ENCODE assay signal across 14 cellular contexts in genomic region chr5:171757853-171758535, GRCh38. TPM values are rescaled to one million over a fixed set of nuclear protein-coding genes. Genes with fewer than 3 reads are reported as not detected.
DNase-seq lines count a peak whose midpoint lies in the region; ATAC-seq, FAIRE-seq and TF ChIP-seq lines count a peak whose summit lies in the region.
"Had no signal": no experiment of that assay in that cellular context is flagged by ENCODE, and none has a peak within 500 bp of the region (broad histone marks: within the 10 kb centered on the region; RNA-seq: fewer than 3 reads in every experiment).

No MANE protein-coding gene starts in this region.

- H3K4me1 Mint-ChIP-seq in Calu3 (ENCODE audit: low read depth, unreplicated experiment): peaks cover 28% of the 10 kb centered on the region

- CTCF ChIA-PET in Calu3 (lab: Charles Lee): interaction anchor here (1.1 kb wide), 1 partner anchor 248 kb away, joined by 3 read pairs; the partner anchor contains the start of gene FBXW11

- peaks cover 2% of the 10 kb centered on the region for H3K9me3 ChIP-seq in keratinocyte (ENCODE audit: control insufficient read depth, low read depth, low read length)
- H3K9me3 ChIP-seq: pancreas, vagina had no signal

- peak; percentile 96 for FAIRE-seq in keratinocyte (lab: Jason Lieb, UNC)
- FAIRE-seq: pancreas had no signal

- no peak overlapping the region for H3K4me3 ChIP-seq in keratinocyte (ENCODE audit: control insufficient read depth in 2 of 3, extremely low read depth in 1 of 3, insufficient read depth in 2 of 3, low read depth in 1 of 3, low read length in 3 of 3)
- H3K4me3 ChIP-seq: pancreas, vagina had no signal

- no peaks in the 10 kb centered on the region for H3K9me1 ChIP-seq in keratinocyte (ENCODE audit: control insufficient read depth, extremely low read depth, insufficient read depth, low read length)

- no peaks in the 10 kb centered on the region for H3K27me3 Mint-ChIP-seq in Calu3 (ENCODE audit: unreplicated experiment)

- no peaks in the 10 kb centered on the region for H3K27me3 ChIP-seq in keratinocyte (ENCODE audit: control insufficient read depth, extremely low read depth, insufficient read depth, low read length)
- H3K27me3 ChIP-seq: pancreas, vagina had no signal

- H3K27ac Mint-ChIP-seq in Calu3 (ENCODE audit: unreplicated experiment): peak overlapping the region; percentile 34

- H3K4me2 ChIP-seq in keratinocyte (ENCODE audit: control insufficient read depth, extremely low read depth, insufficient read depth, low read depth, low read length): peak overlapping the region; percentile 23

- ATAC-seq in HG02678 (IDR thresholded peaks at IDR 0.05; ENCODE audit: unreplicated experiment): no peak
- ATAC-seq: left lobe of liver had no signal

- no peak overlapping the region for H3K4me3 Mint-ChIP-seq in Calu3 (ENCODE audit: low read depth, unreplicated experiment)

- intact Hi-C loops in Calu3 (cut with micrococcal nuclease; ENCODE audit: unreplicated experiment): no loop called here

- peaks cover 18% of the 10 kb centered on the region for H3K4me1 ChIP-seq in keratinocyte (ENCODE audit: control insufficient read depth, extremely low read depth, insufficient read depth, low read length)
- H3K4me1 ChIP-seq: pancreas had no signal

- TF ChIP-seq CTCF in Calu3 (IDR thresholded peaks at IDR 0.05; ENCODE audit: unreplicated experiment): no peak
- TF ChIP-seq CTCF in keratinocyte (optimal IDR thresholded peaks at IDR 0.05 in 1 of 3, IDR thresholded peaks at IDR 0.05 in 1 of 3, conservative IDR thresholded peaks at IDR 0.05 in 1 of 3; ENCODE audit: extremely low read depth in 1 of 3, insufficient read depth in 2 of 3, low read length in 3 of 3): no peak

- no peaks in the 10 kb centered on the region for H3K36me3 ChIP-seq in keratinocyte (ENCODE audit: control insufficient read depth in 2 of 2, extremely low read depth in 1 of 2, insufficient read depth in 2 of 2, low read length in 2 of 2)
- H3K36me3 ChIP-seq: pancreas, vagina had no signal

- H3K9me3 Mint-ChIP-seq in Calu3 (ENCODE audit: low read depth, unreplicated experiment): no peaks in the 10 kb centered on the region

- no peak overlapping the region for H3K9ac ChIP-seq in keratinocyte (ENCODE audit: control insufficient read depth, extremely low read depth, insufficient read depth, low read length)

- DNase-seq in Calu3 (peak; percentile 11), HS-27A (ENCODE audit: low read depth) (peak; percentile 34), astrocyte of the hippocampus (ENCODE audit: low read depth, low spot score) (peak; percentile 59), keratinocyte (ENCODE audit: low read depth, low spot score) (peak; percentile 90), MV-4-11 (lab: John Stamatoyannopoulos, UW) (no peak), NCI-H1092 (lab: John Stamatoyannopoulos, UW) (no peak), amygdala (lab: John Stamatoyannopoulos, UW) (no peak)
- DNase-seq: effector memory CD4-positive, alpha-beta T cell; NCI-H82; pancreas; T-helper 9 cell had no signal

- H4K20me1 ChIP-seq in keratinocyte (ENCODE audit: control insufficient read depth, extremely low read depth, insufficient read depth, low read length): no peaks in the 10 kb centered on the region

- H3K36me3 Mint-ChIP-seq in Calu3 (ENCODE audit: insufficient read depth, unreplicated experiment): no peaks in the 10 kb centered on the region

- H3K79me2 ChIP-seq in keratinocyte (ENCODE audit: control insufficient read depth, insufficient read depth, low read length): no peaks in the 10 kb centered on the region

- peak overlapping the region; percentile 61 for H3K27ac ChIP-seq in keratinocyte (ENCODE audit: control insufficient read depth, insufficient read depth, low read length)
- H3K27ac ChIP-seq: pancreas, vagina had no signal

- dilution Hi-C loops in keratinocyte (cut with MboI; ENCODE audit: extremely low pct_ligation_motif_present, low sequenced_read_pairs): no loop called here

- BruUV-seq in Calu3 (replicated peaks; lab: Mats Ljungman, UMichigan): no TSS peak

- H2AFZ ChIP-seq in keratinocyte (ENCODE audit: control insufficient read depth, low read length): no peak overlapping the region

RNA-seq across cellular contexts. Expression of gene SMIM23, which starts 27.6 kb away (rescaled TPM):
- total RNA-seq in Calu3 (2022): not detected in 2 replicates
- not detected in 3 replicates for polyA plus RNA-seq in keratinocyte
- not detected for polyA plus RNA-seq in keratinocyte (2011; ENCODE audit: low read depth)
- not detected in 2 replicates for polyA plus RNA-seq in keratinocyte (2011; cell fraction: cytosol; rRNA removed)
- polyA plus RNA-seq in keratinocyte (2011; cell fraction: nucleus; rRNA removed): not detected in 2 replicates
- not detected in 2 replicates for polyA plus RNA-seq in keratinocyte (2012; ENCODE audit: low replicate concordance)
- not detected in 3 replicates for polyA minus RNA-seq in keratinocyte
- not detected for polyA minus RNA-seq in keratinocyte (2011; cell fraction: cytosol; rRNA and poly(A)+ RNA removed)
- not detected in 2 replicates for polyA minus RNA-seq in keratinocyte (2011; cell fraction: nucleus; rRNA and poly(A)+ RNA removed)
- total RNA-seq: left lobe of liver, pancreas, vagina had no signal
- polyA plus RNA-seq: pancreas had no signal

Comparison
In these comparisons a context has a peak if more than half of its experiments do, and no peak if none do; other contexts are left out.
1. DNase-seq: peak in Calu3 (single experiment), HS-27A (single experiment), astrocyte of the hippocampus (single experiment) and keratinocyte (single experiment); none in MV-4-11 (single experiment), NCI-H1092 (single experiment) and amygdala (0 of 56).